22 cellular contexts compared by ENCODE assay signal in genomic region chr2:111095426-111095825, GRCh38. TPM values are rescaled to one million over a fixed set of nuclear protein-coding genes. Genes with fewer than 3 reads are reported as not detected.
DNase-seq lines count a peak whose midpoint lies in the region; ATAC-seq, FAIRE-seq and TF ChIP-seq lines count a peak whose summit lies in the region.
"Had no signal": no experiment of that assay in that cellular context is flagged by ENCODE, and none has a peak within 500 bp of the region (broad histone marks: within the 10 kb centered on the region; RNA-seq: fewer than 3 reads in every experiment).

No MANE protein-coding gene starts in this region.

- TF ChIP-seq CTCF in heart left ventricle (IDR thresholded peaks at IDR 0.05), result no peak
- TF ChIP-seq CTCF in gastrocnemius medialis (IDR thresholded peaks at IDR 0.05 in 4 of 5, conservative IDR thresholded peaks at IDR 0.05 in 1 of 5), result no peak
- TF ChIP-seq CTCF in thyroid gland (IDR thresholded peaks at IDR 0.05), result no peak

- no peak for FAIRE-seq in H54 (lab: Jason Lieb, UNC)
- FAIRE-seq: A549, D721Med, G401.6, GM12891 had no signal

- intact Hi-C loops in right cardiac atrium (cut with DNase I) (no loop called here), heart left ventricle (cut with DNase I) (no loop called here), gastrocnemius medialis (cut with DNase I; ENCODE audit: low total_unique reads) (loop anchor here (10.0 kb wide), 1 partner anchor 101 kb away; no protein-coding TSS in a partner anchor), thyroid gland (cut with DNase I) (loop anchor here (10.0 kb wide), 1 partner anchor 271 kb away; no protein-coding TSS in a partner anchor)

- H3K4me3 ChIP-seq in right cardiac atrium (ENCODE audit: low read length) (no peak overlapping the region), heart left ventricle (no peak overlapping the region), gastrocnemius medialis (no peak overlapping the region), thyroid gland (replicated peaks in 1 of 3) (no peak overlapping the region)
- H3K4me3 ChIP-seq: A549; BLaER1 treated with 17β-estradiol and CSF1 and Interleukin-3, amounts not matched to agents 10 nM and 100 nM had no signal

- H3K9me3 ChIP-seq in right cardiac atrium (ENCODE audit: control insufficient read depth, low read length) (no peaks in the 10 kb centered on the region), heart left ventricle (no peaks in the 10 kb centered on the region), gastrocnemius medialis (no peaks in the 10 kb centered on the region), thyroid gland (no peaks in the 10 kb centered on the region)
- H3K9me3 ChIP-seq: A549; BLaER1 treated with 17β-estradiol and CSF1 and Interleukin-3, amounts not matched to agents 10 nM and 100 nM; Caco-2 had no signal

- H3K4me1 ChIP-seq in right cardiac atrium (ENCODE audit: control insufficient read depth, insufficient read depth, low read length) (no peaks in the 10 kb centered on the region), heart left ventricle (no peaks in the 10 kb centered on the region), gastrocnemius medialis (peaks cover 0 to 3% of the 10 kb centered on the region in 2 donors), thyroid gland (no peaks in the 10 kb centered on the region)
- H3K4me1 ChIP-seq: A549, Caco-2 had no signal

- DNase-seq in right cardiac atrium (peak in 1 of 3 donors; percentile 37), heart left ventricle (no peak), pons (ENCODE audit: low spot score) (peak; percentile 45), gastrocnemius medialis (peak; percentile 48 to 86), thyroid gland (peak; percentile 81 to 86), H54 (ENCODE audit: insufficient read length, low spot score) (no peak)
- DNase-seq: AML-193; Caco-2; Calu3; CD4-positive, alpha-beta T cell; CD8-positive, alpha-beta T cell; DMS79 treated with DMSO at 0.1 percent for 48 hours; GF-D8 had no signal

- peak in 1 of 2 donors; percentile 51 for ATAC-seq in right cardiac atrium
- ATAC-seq in heart left ventricle, result no peak
- peak; percentile 94 to 98 for ATAC-seq in gastrocnemius medialis
- no peak for ATAC-seq in HG02610 (IDR thresholded peaks at IDR 0.05; ENCODE audit: unreplicated experiment)
- ATAC-seq in HG02678 (IDR thresholded peaks at IDR 0.05; ENCODE audit: unreplicated experiment), result no peak
- ATAC-seq: A549; CD8-positive, alpha-beta T cell had no signal

- TF ChIP-seq POLR2A in heart left ventricle (IDR thresholded peaks at IDR 0.05), result no peak
- TF ChIP-seq POLR2A in gastrocnemius medialis (IDR thresholded peaks at IDR 0.05), result no peak
- no peak for TF ChIP-seq POLR2A in thyroid gland (IDR thresholded peaks at IDR 0.05)
- no peak for TF ChIP-seq POLR2A in H54 (IDR thresholded peaks at IDR 0.05; ENCODE audit: low read depth, low read length)

- H3K36me3 ChIP-seq in heart left ventricle (no peaks in the 10 kb centered on the region), gastrocnemius medialis (no peaks in the 10 kb centered on the region), thyroid gland (no peaks in the 10 kb centered on the region)
- H3K36me3 ChIP-seq: BLaER1 treated with 17β-estradiol and CSF1 and Interleukin-3, amounts not matched to agents 10 nM and 100 nM had no signal

- H3K27ac ChIP-seq in right cardiac atrium (ENCODE audit: low read length) (peak overlapping the region; percentile 13), heart left ventricle (no peak overlapping the region), gastrocnemius medialis (peak overlapping the region in 3 of 4 donors; percentile 59 to 72 (median 72)), thyroid gland (peak overlapping the region in 2 of 3 donors; percentile 21 to 61)
- H3K27ac ChIP-seq: 22Rv1; A549; BLaER1 treated with 17β-estradiol and CSF1 and Interleukin-3, amounts not matched to agents 10 nM and 100 nM; C4-2B had no signal

- peaks cover 2% of the 10 kb centered on the region for H3K27me3 ChIP-seq in right cardiac atrium (ENCODE audit: control insufficient read depth, insufficient read depth)
- peaks cover 0 to 6% (median 0%) of the 10 kb centered on the region in 9 donors for H3K27me3 ChIP-seq in heart left ventricle
- no peaks in the 10 kb centered on the region for H3K27me3 ChIP-seq in gastrocnemius medialis
- H3K27me3 ChIP-seq in thyroid gland, result no peaks in the 10 kb centered on the region
- H3K27me3 ChIP-seq: BLaER1 treated with 17β-estradiol and CSF1 and Interleukin-3, amounts not matched to agents 10 nM and 100 nM had no signal

- in situ Hi-C loops in gastrocnemius medialis (cut with MboI; ENCODE audit: low sequenced_read_pairs in 4 of 4), result no loop called here

- WGBS in right cardiac atrium, result 68% methylated on average over 8 of the region's 8 CpGs
- WGBS in heart left ventricle, 4 donors, result 81 to 94% (median 91%) methylated on average over 8 of the region's 8 CpGs
- WGBS in thyroid gland, 2 donors, result 36 to 44% methylated on average over 8 of the region's 8 CpGs

RNA-seq across cellular contexts. Expression of gene BCL2L11, which starts 25.3 kb away (rescaled TPM):
- total RNA-seq in right cardiac atrium (10 to 100 TPM in 3 of 4 donors, 1 to 10 TPM in 1; 7.7 to 21.7 (median 18.6) TPM), heart left ventricle (10 to 100 TPM in 3 of 9 donors, 1 to 10 TPM in 6; 4.9 to 16.2 (median 7.3) TPM), gastrocnemius medialis (10 to 100 TPM in 2 of 4 donors, 1 to 10 TPM in 2; 4.8 to 18.8 (median 13.7) TPM), thyroid gland (10 to 100 TPM; 48.4 to 90.6 (median 62.4) TPM)
- polyA plus RNA-seq in right cardiac atrium (6.2 TPM), heart left ventricle (1 to 10 TPM; 1.9 to 3.5 TPM)

Comparison
In these comparisons a context has a peak if more than half of its experiments do, and no peak if none do; other contexts are left out.
1. H3K27ac ChIP-seq: peak in right cardiac atrium (single experiment), gastrocnemius medialis (3 of 4) and thyroid gland (2 of 3); none in heart left ventricle (0 of 12).
2. ATAC-seq: peak in gastrocnemius medialis (2 of 2); none in heart left ventricle (0 of 4), HG02610 (single experiment) and HG02678 (single experiment).
3. DNase-seq: peak in pons (single experiment), gastrocnemius medialis (2 of 2) and thyroid gland (2 of 2); none in heart left ventricle (0 of 5) and H54 (single experiment).
4. intact Hi-C loops: an anchor here in gastrocnemius medialis (10.0 kb wide) and thyroid gland (10.0 kb wide); none called in right cardiac atrium and heart left ventricle.